ENCODE assay signal across 1 cellular context in genomic region chr2:133158024-133158423, GRCh38.
TF ChIP-seq lines count a peak whose summit lies in the region.

No MANE protein-coding gene starts in this region.

TF ChIP-seq in HepG2, 621 proteins besides CTCF, POLR2A, EP300 and RAD21 (continued from another document and continues in another):
- TF ChIP-seq, protein P1, sequence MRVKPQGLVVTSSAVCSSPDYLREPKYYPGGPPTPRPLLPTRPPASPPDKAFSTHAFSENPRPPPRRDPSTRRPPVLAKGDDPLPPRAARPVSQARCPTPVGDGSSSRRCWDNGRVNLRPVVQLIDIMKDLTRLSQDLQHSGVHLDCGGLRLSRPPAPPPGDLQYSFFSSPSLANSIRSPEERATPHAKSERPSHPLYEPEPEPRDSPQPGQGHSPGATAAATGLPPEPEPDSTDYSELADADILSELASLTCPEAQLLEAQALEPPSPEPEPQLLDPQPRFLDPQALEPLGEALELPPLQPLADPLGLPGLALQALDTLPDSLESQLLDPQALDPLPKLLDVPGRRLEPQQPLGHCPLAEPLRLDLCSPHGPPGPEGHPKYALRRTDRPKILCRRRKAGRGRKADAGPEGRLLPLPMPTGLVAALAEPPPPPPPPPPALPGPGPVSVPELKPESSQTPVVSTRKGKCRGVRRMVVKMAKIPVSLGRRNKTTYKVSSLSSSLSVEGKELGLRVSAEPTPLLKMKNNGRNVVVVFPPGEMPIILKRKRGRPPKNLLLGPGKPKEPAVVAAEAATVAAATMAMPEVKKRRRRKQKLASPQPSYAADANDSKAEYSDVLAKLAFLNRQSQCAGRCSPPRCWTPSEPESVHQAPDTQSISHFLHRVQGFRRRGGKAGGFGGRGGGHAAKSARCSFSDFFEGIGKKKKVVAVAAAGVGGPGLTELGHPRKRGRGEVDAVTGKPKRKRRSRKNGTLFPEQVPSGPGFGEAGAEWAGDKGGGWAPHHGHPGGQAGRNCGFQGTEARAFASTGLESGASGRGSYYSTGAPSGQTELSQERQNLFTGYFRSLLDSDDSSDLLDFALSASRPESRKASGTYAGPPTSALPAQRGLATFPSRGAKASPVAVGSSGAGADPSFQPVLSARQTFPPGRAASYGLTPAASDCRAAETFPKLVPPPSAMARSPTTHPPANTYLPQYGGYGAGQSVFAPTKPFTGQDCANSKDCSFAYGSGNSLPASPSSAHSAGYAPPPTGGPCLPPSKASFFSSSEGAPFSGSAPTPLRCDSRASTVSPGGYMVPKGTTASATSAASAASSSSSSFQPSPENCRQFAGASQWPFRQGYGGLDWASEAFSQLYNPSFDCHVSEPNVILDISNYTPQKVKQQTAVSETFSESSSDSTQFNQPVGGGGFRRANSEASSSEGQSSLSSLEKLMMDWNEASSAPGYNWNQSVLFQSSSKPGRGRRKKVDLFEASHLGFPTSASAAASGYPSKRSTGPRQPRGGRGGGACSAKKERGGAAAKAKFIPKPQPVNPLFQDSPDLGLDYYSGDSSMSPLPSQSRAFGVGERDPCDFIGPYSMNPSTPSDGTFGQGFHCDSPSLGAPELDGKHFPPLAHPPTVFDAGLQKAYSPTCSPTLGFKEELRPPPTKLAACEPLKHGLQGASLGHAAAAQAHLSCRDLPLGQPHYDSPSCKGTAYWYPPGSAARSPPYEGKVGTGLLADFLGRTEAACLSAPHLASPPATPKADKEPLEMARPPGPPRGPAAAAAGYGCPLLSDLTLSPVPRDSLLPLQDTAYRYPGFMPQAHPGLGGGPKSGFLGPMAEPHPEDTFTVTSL (CRISPR knock-in tag; IDR thresholded peaks at IDR 0.05; ENCODE audit: borderline replicate concordance): peak; percentile 99
- TF ChIP-seq HNF4A (CRISPR knock-in tag; IDR thresholded peaks at IDR 0.05): peak; percentile 90
- no peak for TF ChIP-seq KMT2B (CRISPR knock-in tag; IDR thresholded peaks at IDR 0.05)
- TF ChIP-seq FOXA3 (CRISPR knock-in tag; IDR thresholded peaks at IDR 0.05): peak; percentile 58
- peak; percentile 33; the same call in 1 of the 2 replicates for TF ChIP-seq SMAD3 (CRISPR knock-in tag; IDR thresholded peaks at IDR 0.05)
- no peak for TF ChIP-seq SOX13 (IDR thresholded peaks at IDR 0.05)
- TF ChIP-seq SOX13 (CRISPR knock-in tag; conservative IDR thresholded peaks at IDR 0.05 in 1 of 2, IDR thresholded peaks at IDR 0.05 in 1 of 2): peak in 1 of 2 experiments; percentile 46; a peak in 1 of 4 replicates
- TF ChIP-seq GATAD2A (CRISPR knock-in tag; IDR thresholded peaks at IDR 0.05): peak; percentile 66
- TF ChIP-seq RARA (CRISPR knock-in tag; IDR thresholded peaks at IDR 0.05): no peak; the same call in 1 of the 2 replicates
- TF ChIP-seq, protein P2, sequence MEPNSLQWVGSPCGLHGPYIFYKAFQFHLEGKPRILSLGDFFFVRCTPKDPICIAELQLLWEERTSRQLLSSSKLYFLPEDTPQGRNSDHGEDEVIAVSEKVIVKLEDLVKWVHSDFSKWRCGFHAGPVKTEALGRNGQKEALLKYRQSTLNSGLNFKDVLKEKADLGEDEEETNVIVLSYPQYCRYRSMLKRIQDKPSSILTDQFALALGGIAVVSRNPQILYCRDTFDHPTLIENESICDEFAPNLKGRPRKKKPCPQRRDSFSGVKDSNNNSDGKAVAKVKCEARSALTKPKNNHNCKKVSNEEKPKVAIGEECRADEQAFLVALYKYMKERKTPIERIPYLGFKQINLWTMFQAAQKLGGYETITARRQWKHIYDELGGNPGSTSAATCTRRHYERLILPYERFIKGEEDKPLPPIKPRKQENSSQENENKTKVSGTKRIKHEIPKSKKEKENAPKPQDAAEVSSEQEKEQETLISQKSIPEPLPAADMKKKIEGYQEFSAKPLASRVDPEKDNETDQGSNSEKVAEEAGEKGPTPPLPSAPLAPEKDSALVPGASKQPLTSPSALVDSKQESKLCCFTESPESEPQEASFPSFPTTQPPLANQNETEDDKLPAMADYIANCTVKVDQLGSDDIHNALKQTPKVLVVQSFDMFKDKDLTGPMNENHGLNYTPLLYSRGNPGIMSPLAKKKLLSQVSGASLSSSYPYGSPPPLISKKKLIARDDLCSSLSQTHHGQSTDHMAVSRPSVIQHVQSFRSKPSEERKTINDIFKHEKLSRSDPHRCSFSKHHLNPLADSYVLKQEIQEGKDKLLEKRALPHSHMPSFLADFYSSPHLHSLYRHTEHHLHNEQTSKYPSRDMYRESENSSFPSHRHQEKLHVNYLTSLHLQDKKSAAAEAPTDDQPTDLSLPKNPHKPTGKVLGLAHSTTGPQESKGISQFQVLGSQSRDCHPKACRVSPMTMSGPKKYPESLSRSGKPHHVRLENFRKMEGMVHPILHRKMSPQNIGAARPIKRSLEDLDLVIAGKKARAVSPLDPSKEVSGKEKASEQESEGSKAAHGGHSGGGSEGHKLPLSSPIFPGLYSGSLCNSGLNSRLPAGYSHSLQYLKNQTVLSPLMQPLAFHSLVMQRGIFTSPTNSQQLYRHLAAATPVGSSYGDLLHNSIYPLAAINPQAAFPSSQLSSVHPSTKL (CRISPR knock-in tag; IDR thresholded peaks at IDR 0.05): peak; percentile 78
- no peak for TF ChIP-seq FOXP1 (IDR thresholded peaks at IDR 0.05)
- TF ChIP-seq FOXP1 (CRISPR knock-in tag; IDR thresholded peaks at IDR 0.05): peak; percentile 57; the same call in 1 of the 2 replicates
- peak; percentile 92 for TF ChIP-seq ZNF710 (CRISPR knock-in tag; IDR thresholded peaks at IDR 0.05; ENCODE audit: borderline replicate concordance)
- peak; percentile 55 for TF ChIP-seq HMG20A (CRISPR knock-in tag; IDR thresholded peaks at IDR 0.05; ENCODE audit: borderline replicate concordance)
- peak; percentile 81 for TF ChIP-seq ARID3A (IDR thresholded peaks at IDR 0.05; ENCODE audit: low read depth, low read length)
- no peak for TF ChIP-seq ZNF839 (CRISPR knock-in tag; IDR thresholded peaks at IDR 0.05; ENCODE audit: borderline replicate concordance)
- TF ChIP-seq ISL2 (CRISPR knock-in tag; IDR thresholded peaks at IDR 0.05): peak; percentile 52; the same call in 1 of the 2 replicates
- peak; percentile 72; the same call in 1 of the 2 replicates for TF ChIP-seq ZNF331 (CRISPR knock-in tag; IDR thresholded peaks at IDR 0.05)
- no peak for TF ChIP-seq ZBTB42 (CRISPR knock-in tag; IDR thresholded peaks at IDR 0.05)
- no peak for TF ChIP-seq NONO (IDR thresholded peaks at IDR 0.05)
- TF ChIP-seq NONO (CRISPR knock-in tag; conservative IDR thresholded peaks at IDR 0.05): peak; percentile 48
- TF ChIP-seq, protein P3, sequence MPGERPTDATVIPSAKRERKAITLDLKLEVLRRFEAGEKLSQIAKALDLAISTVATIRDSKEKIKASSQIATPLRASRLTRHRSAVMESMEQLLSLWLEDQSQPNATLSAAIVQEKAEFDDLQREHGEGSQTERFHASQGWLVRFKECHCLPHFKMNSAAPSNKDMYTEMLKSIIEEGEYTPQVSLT (CRISPR knock-in tag; IDR thresholded peaks at IDR 0.05; ENCODE audit: borderline replicate concordance, low read depth): no peak
- TF ChIP-seq, protein P4, sequence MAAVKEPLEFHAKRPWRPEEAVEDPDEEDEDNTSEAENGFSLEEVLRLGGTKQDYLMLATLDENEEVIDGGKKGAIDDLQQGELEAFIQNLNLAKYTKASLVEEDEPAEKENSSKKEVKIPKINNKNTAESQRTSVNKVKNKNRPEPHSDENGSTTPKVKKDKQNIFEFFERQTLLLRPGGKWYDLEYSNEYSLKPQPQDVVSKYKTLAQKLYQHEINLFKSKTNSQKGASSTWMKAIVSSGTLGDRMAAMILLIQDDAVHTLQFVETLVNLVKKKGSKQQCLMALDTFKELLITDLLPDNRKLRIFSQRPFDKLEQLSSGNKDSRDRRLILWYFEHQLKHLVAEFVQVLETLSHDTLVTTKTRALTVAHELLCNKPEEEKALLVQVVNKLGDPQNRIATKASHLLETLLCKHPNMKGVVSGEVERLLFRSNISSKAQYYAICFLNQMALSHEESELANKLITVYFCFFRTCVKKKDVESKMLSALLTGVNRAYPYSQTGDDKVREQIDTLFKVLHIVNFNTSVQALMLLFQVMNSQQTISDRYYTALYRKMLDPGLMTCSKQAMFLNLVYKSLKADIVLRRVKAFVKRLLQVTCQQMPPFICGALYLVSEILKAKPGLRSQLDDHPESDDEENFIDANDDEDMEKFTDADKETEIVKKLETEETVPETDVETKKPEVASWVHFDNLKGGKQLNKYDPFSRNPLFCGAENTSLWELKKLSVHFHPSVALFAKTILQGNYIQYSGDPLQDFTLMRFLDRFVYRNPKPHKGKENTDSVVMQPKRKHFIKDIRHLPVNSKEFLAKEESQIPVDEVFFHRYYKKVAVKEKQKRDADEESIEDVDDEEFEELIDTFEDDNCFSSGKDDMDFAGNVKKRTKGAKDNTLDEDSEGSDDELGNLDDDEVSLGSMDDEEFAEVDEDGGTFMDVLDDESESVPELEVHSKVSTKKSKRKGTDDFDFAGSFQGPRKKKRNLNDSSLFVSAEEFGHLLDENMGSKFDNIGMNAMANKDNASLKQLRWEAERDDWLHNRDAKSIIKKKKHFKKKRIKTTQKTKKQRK (IDR thresholded peaks at IDR 0.05; ENCODE audit: low read length): no peak
- no peak for TF ChIP-seq MBNL3 (CRISPR knock-in tag; conservative IDR thresholded peaks at IDR 0.05)
- 0 out of 2 replicates have a peak, but pooled peaks have one; percentile 57 for TF ChIP-seq FOXK1 (CRISPR knock-in tag; IDR thresholded peaks at IDR 0.05; ENCODE audit: borderline replicate concordance, low read depth)
- peak; percentile 58; the same call in 1 of the 2 replicates for TF ChIP-seq HHEX (CRISPR knock-in tag; IDR thresholded peaks at IDR 0.05)
- TF ChIP-seq SATB2 (CRISPR knock-in tag; IDR thresholded peaks at IDR 0.05): no peak
- TF ChIP-seq ZNF282 (IDR thresholded peaks at IDR 0.05; ENCODE audit: partially characterized antibody): no peak
- TF ChIP-seq, protein P5, sequence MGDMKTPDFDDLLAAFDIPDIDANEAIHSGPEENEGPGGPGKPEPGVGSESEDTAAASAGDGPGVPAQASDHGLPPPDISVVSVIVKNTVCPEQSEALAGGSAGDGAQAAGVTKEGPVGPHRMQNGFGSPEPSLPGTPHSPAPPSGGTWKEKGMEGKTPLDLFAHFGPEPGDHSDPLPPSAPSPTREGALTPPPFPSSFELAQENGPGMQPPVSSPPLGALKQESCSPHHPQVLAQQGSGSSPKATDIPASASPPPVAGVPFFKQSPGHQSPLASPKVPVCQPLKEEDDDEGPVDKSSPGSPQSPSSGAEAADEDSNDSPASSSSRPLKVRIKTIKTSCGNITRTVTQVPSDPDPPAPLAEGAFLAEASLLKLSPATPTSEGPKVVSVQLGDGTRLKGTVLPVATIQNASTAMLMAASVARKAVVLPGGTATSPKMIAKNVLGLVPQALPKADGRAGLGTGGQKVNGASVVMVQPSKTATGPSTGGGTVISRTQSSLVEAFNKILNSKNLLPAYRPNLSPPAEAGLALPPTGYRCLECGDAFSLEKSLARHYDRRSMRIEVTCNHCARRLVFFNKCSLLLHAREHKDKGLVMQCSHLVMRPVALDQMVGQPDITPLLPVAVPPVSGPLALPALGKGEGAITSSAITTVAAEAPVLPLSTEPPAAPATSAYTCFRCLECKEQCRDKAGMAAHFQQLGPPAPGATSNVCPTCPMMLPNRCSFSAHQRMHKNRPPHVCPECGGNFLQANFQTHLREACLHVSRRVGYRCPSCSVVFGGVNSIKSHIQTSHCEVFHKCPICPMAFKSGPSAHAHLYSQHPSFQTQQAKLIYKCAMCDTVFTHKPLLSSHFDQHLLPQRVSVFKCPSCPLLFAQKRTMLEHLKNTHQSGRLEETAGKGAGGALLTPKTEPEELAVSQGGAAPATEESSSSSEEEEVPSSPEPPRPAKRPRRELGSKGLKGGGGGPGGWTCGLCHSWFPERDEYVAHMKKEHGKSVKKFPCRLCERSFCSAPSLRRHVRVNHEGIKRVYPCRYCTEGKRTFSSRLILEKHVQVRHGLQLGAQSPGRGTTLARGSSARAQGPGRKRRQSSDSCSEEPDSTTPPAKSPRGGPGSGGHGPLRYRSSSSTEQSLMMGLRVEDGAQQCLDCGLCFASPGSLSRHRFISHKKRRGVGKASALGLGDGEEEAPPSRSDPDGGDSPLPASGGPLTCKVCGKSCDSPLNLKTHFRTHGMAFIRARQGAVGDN (CRISPR knock-in tag; IDR thresholded peaks at IDR 0.05): no peak
- TF ChIP-seq, protein P6, sequence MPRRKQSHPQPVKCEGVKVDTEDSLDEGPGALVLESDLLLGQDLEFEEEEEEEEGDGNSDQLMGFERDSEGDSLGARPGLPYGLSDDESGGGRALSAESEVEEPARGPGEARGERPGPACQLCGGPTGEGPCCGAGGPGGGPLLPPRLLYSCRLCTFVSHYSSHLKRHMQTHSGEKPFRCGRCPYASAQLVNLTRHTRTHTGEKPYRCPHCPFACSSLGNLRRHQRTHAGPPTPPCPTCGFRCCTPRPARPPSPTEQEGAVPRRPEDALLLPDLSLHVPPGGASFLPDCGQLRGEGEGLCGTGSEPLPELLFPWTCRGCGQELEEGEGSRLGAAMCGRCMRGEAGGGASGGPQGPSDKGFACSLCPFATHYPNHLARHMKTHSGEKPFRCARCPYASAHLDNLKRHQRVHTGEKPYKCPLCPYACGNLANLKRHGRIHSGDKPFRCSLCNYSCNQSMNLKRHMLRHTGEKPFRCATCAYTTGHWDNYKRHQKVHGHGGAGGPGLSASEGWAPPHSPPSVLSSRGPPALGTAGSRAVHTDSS (CRISPR knock-in tag; conservative IDR thresholded peaks at IDR 0.05): no peak
- TF ChIP-seq MEF2D (CRISPR knock-in tag; IDR thresholded peaks at IDR 0.05): 0 out of 2 replicates have a peak, but pooled peaks have one; percentile 42
- TF ChIP-seq ZNF746 (CRISPR knock-in tag; IDR thresholded peaks at IDR 0.05): no peak
- TF ChIP-seq ELF1 (CRISPR knock-in tag; IDR thresholded peaks at IDR 0.05): no peak
- TF ChIP-seq HNF4G (IDR thresholded peaks at IDR 0.05; ENCODE audit: borderline replicate concordance, low read depth, low read length): peak; percentile 51
- 0 out of 2 replicates have a peak, but pooled peaks have one; percentile 22 for TF ChIP-seq HNF4G (CRISPR knock-in tag; IDR thresholded peaks at IDR 0.05; ENCODE audit: borderline replicate concordance, low read depth)
